Comparison of ENCODE assay signal across 15 cellular contexts in the genomic region with DNA sequence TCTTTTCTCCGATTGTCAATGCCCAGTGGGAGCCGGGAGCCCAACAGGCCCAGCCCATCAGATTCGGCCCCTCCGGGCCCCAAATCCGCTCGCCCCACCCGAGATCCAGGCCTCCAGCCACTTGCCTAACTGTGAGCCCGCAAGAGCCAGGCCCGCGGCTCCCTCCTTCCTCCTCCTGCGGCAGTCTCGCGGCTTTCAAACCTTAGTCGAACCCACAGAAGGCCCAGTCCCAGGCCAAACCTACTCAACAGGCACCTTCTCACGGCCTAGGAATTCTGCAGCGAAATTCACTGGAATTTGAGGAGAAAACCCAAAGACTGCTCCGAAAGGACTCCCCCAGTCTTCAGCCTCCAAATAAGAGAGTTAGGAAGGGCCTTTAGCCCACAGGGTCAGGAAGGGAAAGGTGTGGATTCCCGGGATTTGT. TPM values are rescaled to one million over a fixed set of nuclear protein-coding genes. Genes with fewer than 3 reads are reported as not detected.
DNase-seq lines count a peak whose midpoint lies in the region; ATAC-seq and TF ChIP-seq lines count a peak whose summit lies in the region.
"Had no signal": no experiment of that assay in that cellular context is flagged by ENCODE, and none has a peak within 500 bp of the region (broad histone marks: within the 10 kb centered on the region; RNA-seq: fewer than 3 reads in every experiment).

No MANE protein-coding gene starts in this region.

- H3K36me3 ChIP-seq in suprapubic skin, result no peaks in the 10 kb centered on the region

- H3K9me3 Mint-ChIP-seq in activated T-cell treated with anti-CD3 and anti-CD28 coated beads, Interleukin-2, amount 50 U/mL, for 4 hours, result no peaks in the 10 kb centered on the region
- no peaks in the 10 kb centered on the region for H3K9me3 Mint-ChIP-seq in WTC11

- H3K4me3 ChIP-seq in suprapubic skin, result peak overlapping the region; percentile 83

- peaks cover 24% of the 10 kb centered on the region for H3K4me1 Mint-ChIP-seq in activated T-cell treated with anti-CD3 and anti-CD28 coated beads, Interleukin-2, amount 50 U/mL, for 4 hours (ENCODE audit: low read depth)
- H3K4me1 Mint-ChIP-seq in WTC11, result peaks cover 78% of the 10 kb centered on the region

- TF ChIP-seq EP300 in suprapubic skin (IDR thresholded peaks at IDR 0.05), result no peak

- no peaks in the 10 kb centered on the region for H3K36me3 Mint-ChIP-seq in activated T-cell treated with anti-CD3 and anti-CD28 coated beads, Interleukin-2, amount 50 U/mL, for 4 hours (ENCODE audit: insufficient read depth)
- no peaks in the 10 kb centered on the region for H3K36me3 Mint-ChIP-seq in WTC11

- H3K27me3 Mint-ChIP-seq in activated T-cell treated with anti-CD3 and anti-CD28 coated beads, Interleukin-2, amount 50 U/mL, for 4 hours (ENCODE audit: low read depth), result peaks cover 95% of the 10 kb centered on the region
- peaks cover 99% of the 10 kb centered on the region for H3K27me3 Mint-ChIP-seq in WTC11 (ENCODE audit: low read depth)

- H3K4me3 Mint-ChIP-seq in activated T-cell treated with anti-CD3 and anti-CD28 coated beads, Interleukin-2, amount 50 U/mL, for 4 hours, result peak overlapping the region; percentile 29
- H3K4me3 Mint-ChIP-seq in WTC11, result peak overlapping the region; percentile 68

- POLR2A ChIA-PET in WTC11 (lab: Charles Lee), result interaction anchor here (0.7 kb wide), 1 partner anchor 626 kb away, joined by 3 read pairs; no protein-coding TSS in a partner anchor

- TF ChIP-seq POLR2A in suprapubic skin (IDR thresholded peaks at IDR 0.05), result no peak

- H3K27ac Mint-ChIP-seq in WTC11, result no peak overlapping the region
- H3K27ac Mint-ChIP-seq: CD8-positive, alpha-beta T cell had no signal

- DNase-seq in activated T-cell treated with anti-CD3 and anti-CD28 coated beads, Interleukin-2, amount 50 U/mL, for 4 hours, result no peak
- DNase-seq in activated T-cell treated with anti-CD3 and anti-CD28 coated beads, Interleukin-2, amount 50 U/mL, for 1 hour, result no peak
- peak; percentile 58 for DNase-seq in WTC11 (ENCODE audit: low spot score)
- DNase-seq in left kidney (ENCODE audit: low read depth, low spot score), result peak; percentile 27
- DNase-seq in suprapubic skin (ENCODE audit: low spot score in 2 of 2), result no peak
- DNase-seq in cerebellum (ENCODE audit: low spot score), result no peak
- DNase-seq in NCI-H2107 treated with DMSO at 0.1 percent for 48 hours (lab: John Stamatoyannopoulos, UW; ENCODE audit: unreplicated experiment), result no peak
- DNase-seq in globus pallidus (ENCODE audit: low spot score), result no peak
- DNase-seq: amygdala; CD8-positive, alpha-beta T cell; GF-D8; NCI-H1105; NCI-H2171; SHP77 had no signal

- peaks cover 56% of the 10 kb centered on the region for H3K4me1 ChIP-seq in suprapubic skin

- 34% methylated on average over 17 of the region's 18 CpGs for WGBS in suprapubic skin

- no peaks in the 10 kb centered on the region for H3K9me3 ChIP-seq in suprapubic skin

- no peak for TF ChIP-seq CTCF in WTC11 (IDR thresholded peaks at IDR 0.05)
- TF ChIP-seq CTCF in suprapubic skin (IDR thresholded peaks at IDR 0.05), result no peak

- no peak for ATAC-seq in activated T-cell treated with anti-CD3 and anti-CD28 coated beads, Interleukin-2, amount 50 U/mL, for 4 hours
- ATAC-seq in WTC11, result no peak
- ATAC-seq: CD8-positive, alpha-beta T cell had no signal

- peaks cover 98% of the 10 kb centered on the region for H3K27me3 ChIP-seq in suprapubic skin

- H3K27ac ChIP-seq in suprapubic skin, result peak overlapping the region; percentile 98

- CTCF ChIA-PET in WTC11 (lab: Charles Lee), result interaction anchor here (0.6 kb wide), 1 partner anchor 77 kb away, joined by 5 read pairs; no protein-coding TSS in a partner anchor

TF ChIP-seq in WTC11, 78 proteins besides CTCF, POLR2A, EP300 and RAD21:
- TF ChIP-seq, protein P1, sequence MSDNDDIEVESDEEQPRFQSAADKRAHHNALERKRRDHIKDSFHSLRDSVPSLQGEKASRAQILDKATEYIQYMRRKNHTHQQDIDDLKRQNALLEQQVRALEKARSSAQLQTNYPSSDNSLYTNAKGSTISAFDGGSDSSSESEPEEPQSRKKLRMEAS (CRISPR knock-in tag; IDR thresholded peaks at IDR 0.05), result no peak
- TF ChIP-seq ZNF121 (CRISPR knock-in tag; IDR thresholded peaks at IDR 0.05), result no peak

RNA-seq across cellular contexts. Expression of gene TFAP2A, which starts 2.8 kb away (rescaled TPM):
- total RNA-seq in activated T-cell treated with anti-CD3 and anti-CD28 coated beads, Interleukin-2, amount 50 U/mL, for 4 hours, result under 1 TPM in 1 of 3 donors, not detected in 2; 0.11 TPM
- 0.27 to 0.42 TPM (median 0.30 TPM) in 3 replicates for total RNA-seq in WTC11 (2021)
- total RNA-seq in suprapubic skin, result 100 to 1,000 TPM in 1 of 4 donors, 10 to 100 TPM in 3; 86.7 to 135 (median 91.9) TPM
- 17.1 TPM for total RNA-seq in cerebellum
- total RNA-seq: endothelial cell of umbilical vein had no signal

Comparison
In these comparisons a context has a peak if more than half of its experiments do, and no peak if none do; other contexts are left out.
1. DNase-seq: peak in WTC11 (single experiment) and left kidney (single experiment); none in activated T-cell treated with anti-CD3 and anti-CD28 coated beads, Interleukin-2, amount 50 U/mL, for 4 hours (single experiment), activated T-cell treated with anti-CD3 and anti-CD28 coated beads, Interleukin-2, amount 50 U/mL, for 1 hour (single experiment), suprapubic skin (0 of 2), cerebellum (single experiment), NCI-H2107 treated with DMSO at 0.1 percent for 48 hours (single experiment) and globus pallidus (single experiment).
2. RNA of gene TFAP2A, which starts 2.8 kb away (total RNA-seq): 86.7 to 135 TPM in suprapubic skin and 17.1 TPM in cerebellum (single experiment); 0.27 to 0.42 TPM in WTC11 and 0.11 TPM in activated T-cell treated with anti-CD3 and anti-CD28 coated beads, Interleukin-2, amount 50 U/mL, for 4 hours; every median in the first group is over 10 times any median in the second.